ENCODE assay signal across 15 cellular contexts in genomic region chr1:207810606-207811295, GRCh38. TPM values are rescaled to one million over a fixed set of nuclear protein-coding genes. Genes with fewer than 3 reads are reported as not detected.
DNase-seq lines count a peak whose midpoint lies in the region; ATAC-seq, FAIRE-seq and TF ChIP-seq lines count a peak whose summit lies in the region.
"Had no signal": no experiment of that assay in that cellular context is flagged by ENCODE, and none has a peak within 500 bp of the region (broad histone marks: within the 10 kb centered on the region; RNA-seq: fewer than 3 reads in every experiment).

No MANE protein-coding gene starts in this region.

- no peak for FAIRE-seq in kidney (lab: Jason Lieb, UNC)
- FAIRE-seq: TTC549 had no signal

- no peaks in the 10 kb centered on the region for H3K9me3 ChIP-seq in IMR-90 (ENCODE audit: control insufficient read depth, insufficient read depth, low read length)
- H3K9me3 ChIP-seq in kidney (ENCODE audit: control insufficient read depth in 1 of 2, low read length in 2 of 2), result no peaks in the 10 kb centered on the region
- H3K9me3 ChIP-seq: Caco-2, Peyer's patch had no signal

- no peak for TF ChIP-seq POLR2A in IMR-90 (IDR thresholded peaks at IDR 0.05; ENCODE audit: low read depth, low read length)

- in situ Hi-C loops in IMR-90 (cut with MboI; ENCODE audit: low sequenced_read_pairs), result no loop called here

- H3K4me3 ChIP-seq in IMR-90 (ENCODE audit: insufficient read depth, low read depth, low read length) (no peak overlapping the region), kidney (ENCODE audit: low read length in 2 of 2) (no peak overlapping the region)
- H3K4me3 ChIP-seq: Peyer's patch had no signal

- H2BK120ac ChIP-seq in IMR-90 (ENCODE audit: low read depth, low read length), result no peak overlapping the region

- no peak overlapping the region for H2AK5ac ChIP-seq in IMR-90 (ENCODE audit: low read depth, low read length)

- no peak overlapping the region for H3K23ac ChIP-seq in IMR-90 (ENCODE audit: low read depth, low read length)

- no peak overlapping the region for H3K27ac ChIP-seq in IMR-90 (ENCODE audit: insufficient read depth, low read length)
- H3K27ac ChIP-seq in kidney (ENCODE audit: low read depth in 2 of 2, low read length in 2 of 2), result peak overlapping the region in 1 of 2 donors; percentile 51
- H3K27ac ChIP-seq: HL-60 had no signal

- ATAC-seq in IMR-90 (ENCODE audit: low read depth) (no peak), HG02970 (IDR thresholded peaks at IDR 0.05; ENCODE audit: low FRiP score, unreplicated experiment) (no peak), GM19452 (IDR thresholded peaks at IDR 0.05; ENCODE audit: unreplicated experiment) (no peak)
- ATAC-seq in stimulated activated naive B cell treated with anti-CD40 and anti-IgM and Interleukin-4, amounts not matched to agents 10 μg/mL and 1 μg/mL and 100 μg/mL, for 72 hours (replicated peaks), result no peak

- H4K20me1 ChIP-seq in IMR-90 (ENCODE audit: insufficient read depth, low read length), result no peaks in the 10 kb centered on the region

- H3K9me3 Mint-ChIP-seq in activated T-helper 2 cell treated with anti-CD3 and anti-CD28 coated beads, Interferon-gamma antibody, Interleukin-2, Interleukin-4, amounts not matched to agents 10 μg/mL and 5 μg/mL and 100 μg/mL, durations not matched to agents 14 hours and 24 hours and 36 hours, result no peaks in the 10 kb centered on the region
- no peaks in the 10 kb centered on the region for H3K9me3 Mint-ChIP-seq in stimulated activated naive B cell treated with anti-CD40 and anti-IgM and Interleukin-4, amounts not matched to agents 10 μg/mL and 1 μg/mL and 100 μg/mL, for 72 hours
- H3K9me3 Mint-ChIP-seq: nephron had no signal

- CTCF ChIA-PET in IMR-90 (lab: Yijun Ruan, JAX), result interaction anchor here (0.7 to 1.5 kb wide), 3 partner anchors 8 to 59 kb away, joined by 3 to 5 read pairs (median 3); no protein-coding TSS in a partner anchor

- H3K9ac ChIP-seq in IMR-90 (ENCODE audit: low read depth, low read length) (no peak overlapping the region), kidney (ENCODE audit: low read length in 2 of 2) (no peak overlapping the region)

- H3K56ac ChIP-seq in IMR-90 (ENCODE audit: extremely low read depth, insufficient read depth, low read length), result no peak overlapping the region

- no peak overlapping the region for H3K4me3 Mint-ChIP-seq in activated T-helper 2 cell treated with anti-CD3 and anti-CD28 coated beads, Interferon-gamma antibody, Interleukin-2, Interleukin-4, amounts not matched to agents 10 μg/mL and 5 μg/mL and 100 μg/mL, durations not matched to agents 14 hours and 24 hours and 36 hours (ENCODE audit: low read depth)
- no peak overlapping the region for H3K4me3 Mint-ChIP-seq in stimulated activated naive B cell treated with anti-CD40 and anti-IgM and Interleukin-4, amounts not matched to agents 10 μg/mL and 1 μg/mL and 100 μg/mL, for 72 hours
- H3K4me3 Mint-ChIP-seq: nephron had no signal

- intact Hi-C loops in IMR-90 (cut with micrococcal nuclease) (no loop called here), kidney (cut with DNase I) (no loop called here)
- intact Hi-C loops in activated T-helper 2 cell treated with anti-CD3 and anti-CD28 coated beads, Interferon-gamma antibody, Interleukin-2, Interleukin-4, amounts not matched to agents 10 μg/mL and 5 μg/mL and 100 μg/mL, durations not matched to agents 14 hours and 24 hours and 36 hours (cut with micrococcal nuclease), result no loop called here

- H4K91ac ChIP-seq in IMR-90 (ENCODE audit: insufficient read depth, low read depth, low read length), result no peak overlapping the region

- H3K36me3 Mint-ChIP-seq in activated T-helper 2 cell treated with anti-CD3 and anti-CD28 coated beads, Interferon-gamma antibody, Interleukin-2, Interleukin-4, amounts not matched to agents 10 μg/mL and 5 μg/mL and 100 μg/mL, durations not matched to agents 14 hours and 24 hours and 36 hours (ENCODE audit: low read depth), result peaks cover 73% of the 10 kb centered on the region
- H3K36me3 Mint-ChIP-seq in stimulated activated naive B cell treated with anti-CD40 and anti-IgM and Interleukin-4, amounts not matched to agents 10 μg/mL and 1 μg/mL and 100 μg/mL, for 72 hours, result peaks cover 75 to 88% of the 10 kb centered on the region in 2 donors

- no peak overlapping the region for H3K18ac ChIP-seq in IMR-90 (ENCODE audit: low read depth, low read length)

- no peak overlapping the region for H2BK20ac ChIP-seq in IMR-90 (ENCODE audit: low read depth, low read length)

- H3K4me2 ChIP-seq in IMR-90 (ENCODE audit: low read depth, low read length), result no peak overlapping the region

- H2BK5ac ChIP-seq in IMR-90 (ENCODE audit: low read depth, low read length, poor library complexity, severe bottlenecking), result no peak overlapping the region

- no peaks in the 10 kb centered on the region for H3K27me3 ChIP-seq in IMR-90 (ENCODE audit: control insufficient read depth, insufficient read depth, low read length)
- H3K27me3 ChIP-seq: Peyer's patch had no signal

- POLR2A ChIA-PET in IMR-90 (lab: Charles Lee; ENCODE audit: unreplicated experiment), result no interaction called here

- no peak for TF ChIP-seq RAD21 in IMR-90 (IDR thresholded peaks at IDR 0.05; ENCODE audit: low read length)

- no peak overlapping the region for H2AFZ ChIP-seq in IMR-90 (replicated peaks; ENCODE audit: low read length, poor library complexity)

- no peak overlapping the region for H3K14ac ChIP-seq in IMR-90 (replicated peaks; ENCODE audit: low read depth, low read length)

- no peak overlapping the region for H4K5ac ChIP-seq in IMR-90 (ENCODE audit: low read depth, low read length)

- no peak overlapping the region for H2BK15ac ChIP-seq in IMR-90 (ENCODE audit: low read depth, low read length)

- H3K4me1 ChIP-seq in IMR-90 (ENCODE audit: control insufficient read depth, insufficient read depth, low read length) (peaks cover 16% of the 10 kb centered on the region), kidney (ENCODE audit: control insufficient read depth in 1 of 2, insufficient read depth in 1 of 2, low read depth in 1 of 2, low read length in 2 of 2) (peaks cover 63 to 80% of the 10 kb centered on the region in 2 donors)
- H3K4me1 ChIP-seq: Caco-2 had no signal

- no CpG with 5 or more reads among the region's 9 CpGs for WGBS in IMR-90 (ENCODE audit: extremely low coverage in 2 of 2, insufficient read length in 1 of 2), 2 experiments

- no peak overlapping the region for H2AK9ac ChIP-seq in IMR-90 (replicated peaks; ENCODE audit: low read depth, low read length, poor library complexity)

- H3K27me3 Mint-ChIP-seq in activated T-helper 2 cell treated with anti-CD3 and anti-CD28 coated beads, Interferon-gamma antibody, Interleukin-2, Interleukin-4, amounts not matched to agents 10 μg/mL and 5 μg/mL and 100 μg/mL, durations not matched to agents 14 hours and 24 hours and 36 hours (ENCODE audit: low read depth), result no peaks in the 10 kb centered on the region
- H3K27me3 Mint-ChIP-seq in stimulated activated naive B cell treated with anti-CD40 and anti-IgM and Interleukin-4, amounts not matched to agents 10 μg/mL and 1 μg/mL and 100 μg/mL, for 72 hours, result no peaks in the 10 kb centered on the region

- peaks cover 0 to 9% of the 10 kb centered on the region in 2 experiments; a peak in 1 of 4 replicates for H3K79me1 ChIP-seq in IMR-90 (ENCODE audit: low read depth in 1 of 2, low read length in 2 of 2)

- dilution Hi-C loops in IMR-90 (cut with HindIII; ENCODE audit: low sequenced_read_pairs, unreplicated experiment), result no loop called here

- H3K9me1 ChIP-seq in IMR-90 (ENCODE audit: insufficient read depth, low read length), result peaks cover 21% of the 10 kb centered on the region; the same call in 1 of the 2 replicates

- no peak overlapping the region for H4K8ac ChIP-seq in IMR-90 (ENCODE audit: low read depth in 2 of 2, low read length in 2 of 2)

- peaks cover 39% of the 10 kb centered on the region for H3K4me1 Mint-ChIP-seq in activated T-helper 2 cell treated with anti-CD3 and anti-CD28 coated beads, Interferon-gamma antibody, Interleukin-2, Interleukin-4, amounts not matched to agents 10 μg/mL and 5 μg/mL and 100 μg/mL, durations not matched to agents 14 hours and 24 hours and 36 hours (ENCODE audit: low read depth)
- H3K4me1 Mint-ChIP-seq in stimulated activated naive B cell treated with anti-CD40 and anti-IgM and Interleukin-4, amounts not matched to agents 10 μg/mL and 1 μg/mL and 100 μg/mL, for 72 hours, result peaks cover 60 to 93% of the 10 kb centered on the region in 2 donors
- H3K4me1 Mint-ChIP-seq: nephron had no signal

- no TSS peak for BruUV-seq in IMR-90 (replicated peaks; lab: Mats Ljungman, UMichigan)

- DNase-seq in IMR-90, result no peak
- no peak for DNase-seq in activated T-helper 2 cell treated with anti-CD3 and anti-CD28 coated beads, Interferon-gamma antibody, Interleukin-2, Interleukin-4, amounts not matched to agents 10 μg/mL and 5 μg/mL and 100 μg/mL, durations not matched to agents 14 hours and 24 hours and 36 hours (ENCODE audit: low spot score)
- DNase-seq in kidney, result peak; percentile 39
- DNase-seq in stimulated activated naive B cell treated with anti-CD40 and anti-IgM and Interleukin-4, amounts not matched to agents 10 μg/mL and 1 μg/mL and 100 μg/mL, for 72 hours, result no peak
- no peak for DNase-seq in activated CD4-positive, CD25-positive, alpha-beta regulatory T cell (lab: John Stamatoyannopoulos, UW)
- DNase-seq in GDM1 (lab: John Stamatoyannopoulos, UW), result no peak
- DNase-seq: activated T-cell treated with anti-CD3 and anti-CD28 coated beads, Interleukin-2, amount 50 U/mL, for 48 hours; Caco-2; NCI-H226 had no signal

- TF ChIP-seq CTCF in IMR-90 (conservative IDR thresholded peaks at IDR 0.05; ENCODE audit: low read depth, low read length) (no peak), kidney (IDR thresholded peaks at IDR 0.05; ENCODE audit: borderline replicate concordance, extremely low read depth, insufficient read depth) (no peak)

- H3K4ac ChIP-seq in IMR-90 (ENCODE audit: low read depth, low read length), result no peak overlapping the region

- H3K36me3 ChIP-seq in IMR-90 (ENCODE audit: control insufficient read depth, insufficient read depth, low read length) (peaks cover 14% of the 10 kb centered on the region; the same call in 1 of the 2 replicates), kidney (ENCODE audit: control insufficient read depth in 1 of 2, insufficient read depth in 2 of 2, low read length in 2 of 2) (peaks cover 79 to 94% of the 10 kb centered on the region in 2 donors)

- H3K27ac Mint-ChIP-seq in activated T-helper 2 cell treated with anti-CD3 and anti-CD28 coated beads, Interferon-gamma antibody, Interleukin-2, Interleukin-4, amounts not matched to agents 10 μg/mL and 5 μg/mL and 100 μg/mL, durations not matched to agents 14 hours and 24 hours and 36 hours, result peak overlapping the region; percentile 8
- H3K27ac Mint-ChIP-seq in stimulated activated naive B cell treated with anti-CD40 and anti-IgM and Interleukin-4, amounts not matched to agents 10 μg/mL and 1 μg/mL and 100 μg/mL, for 72 hours, result peak overlapping the region; percentile 37
- H3K27ac Mint-ChIP-seq: nephron had no signal

RNA-seq across cellular contexts. Expression of gene CD46, which starts 58.9 kb away (rescaled TPM):
- total RNA-seq in IMR-90 (2012; rRNA removed) (37.1 and 76.1 TPM in 2 replicates), kidney (269 TPM)
- polyA plus RNA-seq in IMR-90 (2012; rRNA removed) (57.7 and 82.0 TPM in 2 replicates), kidney (ENCODE audit: insufficient read depth, low read depth, low replicate concordance) (119 TPM)
- polyA plus RNA-seq in IMR-90 (2012; cell fraction: cytosol; rRNA removed), result 14.1 and 15.1 TPM in 2 replicates
- 31.9 and 303 TPM in 2 replicates for polyA plus RNA-seq in IMR-90 (2012; cell fraction: nucleus; rRNA removed; ENCODE audit: low replicate concordance)
- 113 and 116 TPM in 2 replicates for total RNA-seq in activated T-helper 2 cell treated with anti-CD3 and anti-CD28 coated beads, Interferon-gamma antibody, Interleukin-2, Interleukin-4, amounts not matched to agents 10 μg/mL and 5 μg/mL and 100 μg/mL, durations not matched to agents 14 hours and 24 hours and 36 hours
